ENCODE assay signal across 1 cellular context in genomic region chr2:48545244-48545643, GRCh38.
A peak's percentile ranks its signal among the peaks of the same experiment; 100 is the strongest.
TF ChIP-seq lines count a peak whose summit lies in the region.

No MANE protein-coding gene starts in this region.

TF ChIP-seq in K562, 482 proteins besides CTCF, POLR2A, EP300 and RAD21 (continued from another document):
- TF ChIP-seq MYC (IDR thresholded peaks at IDR 0.05; ENCODE audit: low read depth, low read length): peak; percentile 87
- no peak for TF ChIP-seq MYC (CRISPR knock-in tag; IDR thresholded peaks at IDR 0.05; ENCODE audit: borderline replicate concordance, low read depth)
- 0 out of 2 replicates have a peak, but pooled peaks have one; percentile 23 for TF ChIP-seq PKNOX1 (IDR thresholded peaks at IDR 0.05)
- no peak for TF ChIP-seq TARDBP (IDR thresholded peaks at IDR 0.05)
- TF ChIP-seq SMARCA4 (IDR thresholded peaks at IDR 0.05): peak; percentile 45; the same call in 1 of the 2 replicates
- TF ChIP-seq, protein P1, sequence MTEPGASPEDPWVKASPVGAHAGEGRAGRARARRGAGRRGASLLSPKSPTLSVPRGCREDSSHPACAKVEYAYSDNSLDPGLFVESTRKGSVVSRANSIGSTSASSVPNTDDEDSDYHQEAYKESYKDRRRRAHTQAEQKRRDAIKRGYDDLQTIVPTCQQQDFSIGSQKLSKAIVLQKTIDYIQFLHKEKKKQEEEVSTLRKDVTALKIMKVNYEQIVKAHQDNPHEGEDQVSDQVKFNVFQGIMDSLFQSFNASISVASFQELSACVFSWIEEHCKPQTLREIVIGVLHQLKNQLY (CRISPR knock-in tag; conservative IDR thresholded peaks at IDR 0.05): no peak
- no peak for TF ChIP-seq ZNF668 (CRISPR knock-in tag; IDR thresholded peaks at IDR 0.05)
- TF ChIP-seq ZNF592 (IDR thresholded peaks at IDR 0.05): peak; percentile 49; the same call in 1 of the 2 replicates
- TF ChIP-seq SMC3 (conservative IDR thresholded peaks at IDR 0.05; ENCODE audit: insufficient read depth, low read depth, low read length): peak; percentile 61
- TF ChIP-seq, protein P2, sequence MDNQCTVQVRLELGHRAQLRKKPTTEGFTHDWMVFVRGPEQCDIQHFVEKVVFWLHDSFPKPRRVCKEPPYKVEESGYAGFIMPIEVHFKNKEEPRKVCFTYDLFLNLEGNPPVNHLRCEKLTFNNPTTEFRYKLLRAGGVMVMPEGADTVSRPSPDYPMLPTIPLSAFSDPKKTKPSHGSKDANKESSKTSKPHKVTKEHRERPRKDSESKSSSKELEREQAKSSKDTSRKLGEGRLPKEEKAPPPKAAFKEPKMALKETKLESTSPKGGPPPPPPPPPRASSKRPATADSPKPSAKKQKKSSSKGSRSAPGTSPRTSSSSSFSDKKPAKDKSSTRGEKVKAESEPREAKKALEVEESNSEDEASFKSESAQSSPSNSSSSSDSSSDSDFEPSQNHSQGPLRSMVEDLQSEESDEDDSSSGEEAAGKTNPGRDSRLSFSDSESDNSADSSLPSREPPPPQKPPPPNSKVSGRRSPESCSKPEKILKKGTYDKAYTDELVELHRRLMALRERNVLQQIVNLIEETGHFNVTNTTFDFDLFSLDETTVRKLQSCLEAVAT (IDR thresholded peaks at IDR 0.05): 0 out of 4 replicates have a peak, but pooled peaks of 1 of the 2 experiments have one; percentile 33
- TF ChIP-seq CREM (IDR thresholded peaks at IDR 0.05; ENCODE audit: low read depth): 0 out of 2 replicates have a peak, but pooled peaks have one; percentile 47
- TF ChIP-seq, protein P3, sequence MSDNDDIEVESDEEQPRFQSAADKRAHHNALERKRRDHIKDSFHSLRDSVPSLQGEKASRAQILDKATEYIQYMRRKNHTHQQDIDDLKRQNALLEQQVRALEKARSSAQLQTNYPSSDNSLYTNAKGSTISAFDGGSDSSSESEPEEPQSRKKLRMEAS (CRISPR knock-in tag; IDR thresholded peaks at IDR 0.05): peak; percentile 88
- no peak for TF ChIP-seq ZBED1 (IDR thresholded peaks at IDR 0.05)
- TF ChIP-seq CXXC5 (CRISPR knock-in tag; IDR thresholded peaks at IDR 0.05): peak; percentile 35; the same call in 1 of the 2 replicates
- TF ChIP-seq, protein P4, sequence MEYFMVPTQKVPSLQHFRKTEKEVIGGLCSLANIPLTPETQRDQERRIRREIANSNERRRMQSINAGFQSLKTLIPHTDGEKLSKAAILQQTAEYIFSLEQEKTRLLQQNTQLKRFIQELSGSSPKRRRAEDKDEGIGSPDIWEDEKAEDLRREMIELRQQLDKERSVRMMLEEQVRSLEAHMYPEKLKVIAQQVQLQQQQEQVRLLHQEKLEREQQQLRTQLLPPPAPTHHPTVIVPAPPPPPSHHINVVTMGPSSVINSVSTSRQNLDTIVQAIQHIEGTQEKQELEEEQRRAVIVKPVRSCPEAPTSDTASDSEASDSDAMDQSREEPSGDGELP (CRISPR knock-in tag; IDR thresholded peaks at IDR 0.05; ENCODE audit: borderline replicate concordance): peak; percentile 84
- no peak for TF ChIP-seq ZNF23 (CRISPR knock-in tag; IDR thresholded peaks at IDR 0.05)
TF ChIP-seq in K562: peak in this region for 32.
